In the genomic region with DNA sequence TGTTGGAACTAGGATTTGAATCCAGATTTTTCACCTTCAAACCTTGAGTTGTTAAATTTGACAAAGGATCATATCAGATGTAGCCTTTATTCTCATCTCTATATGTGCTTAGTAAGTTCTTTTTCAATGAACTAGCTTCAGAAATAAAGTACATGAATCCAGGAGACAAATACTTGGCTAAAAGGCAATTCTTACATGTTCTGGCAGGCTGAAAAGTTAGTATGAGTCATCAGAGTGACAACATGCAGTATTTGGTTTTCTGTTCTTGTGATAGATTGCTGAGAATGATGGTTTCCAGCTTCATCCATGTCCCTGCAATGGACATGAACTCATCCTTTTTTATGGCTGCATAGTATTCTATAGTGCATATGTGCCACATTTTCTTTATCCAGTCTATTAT, we compare ENCODE assay signal across 15 cellular contexts. TPM values are rescaled to one million over a fixed set of nuclear protein-coding genes. Genes with fewer than 3 reads are reported as not detected.
DNase-seq lines count a peak whose midpoint lies in the region; ATAC-seq and TF ChIP-seq lines count a peak whose summit lies in the region.
"Had no signal": no experiment of that assay in that cellular context is flagged by ENCODE, and none has a peak within 500 bp of the region (broad histone marks: within the 10 kb centered on the region; RNA-seq: fewer than 3 reads in every experiment).

No MANE protein-coding gene starts in this region.

- H3K4me3 ChIP-seq in cardiac fibroblast (replicated peaks in 1 of 2; ENCODE audit: low read depth in 2 of 2, low read length in 2 of 2) = no peak overlapping the region
- no peak overlapping the region for H3K4me3 ChIP-seq in fibroblast of the aortic adventitia (ENCODE audit: low read depth, low read length)

- no peaks in the 10 kb centered on the region for H3K27me3 Mint-ChIP-seq in WTC11 (ENCODE audit: low read depth)
- H3K27me3 Mint-ChIP-seq: IgD-negative memory B cell had no signal

- no peak overlapping the region for H3K27ac Mint-ChIP-seq in WTC11
- H3K27ac Mint-ChIP-seq: H9, IgD-negative memory B cell had no signal

- H3K4me3 Mint-ChIP-seq in WTC11 = no peak overlapping the region
- H3K4me3 Mint-ChIP-seq: H9, IgD-negative memory B cell had no signal

- H3K36me3 Mint-ChIP-seq in WTC11 = no peaks in the 10 kb centered on the region

- TF ChIP-seq CTCF in cardiac fibroblast (IDR thresholded peaks at IDR 0.05; ENCODE audit: low read depth, low read length) = no peak
- no peak for TF ChIP-seq CTCF in fibroblast of the aortic adventitia (IDR thresholded peaks at IDR 0.05; ENCODE audit: insufficient read depth, low read length)
- TF ChIP-seq CTCF in WTC11 (IDR thresholded peaks at IDR 0.05) = no peak

- ATAC-seq in GM19395 (IDR thresholded peaks at IDR 0.05; ENCODE audit: unreplicated experiment) (no peak), WTC11 (no peak)

- H3K4me1 Mint-ChIP-seq in WTC11 = peaks cover 16% of the 10 kb centered on the region

- CTCF ChIA-PET in WTC11 (lab: Charles Lee) = no interaction called here

- peak; percentile 10 for DNase-seq in LHCN-M2 (ENCODE audit: low read depth)
- DNase-seq in cardiac fibroblast (ENCODE audit: low read depth in 2 of 2) = peak; percentile 46 to 55
- DNase-seq in fibroblast of the aortic adventitia (ENCODE audit: low read depth) = peak; percentile 51
- DNase-seq in NOMO-1 treated with DMSO at 0.1 percent for 48 hours (lab: John Stamatoyannopoulos, UW; ENCODE audit: unreplicated experiment) = no peak
- DNase-seq in activated CD4-positive, CD25-positive, alpha-beta regulatory T cell treated with anti-CD3 and anti-CD28 coated beads, Interleukin-2, amount 50 U/mL, for 72 hours = no peak
- no peak for DNase-seq in WTC11 (ENCODE audit: low spot score)
- DNase-seq: DMS 273 treated with DMSO at 0.1 percent for 48 hours, H9, NCI-H1436 treated with DMSO at 0.1 percent for 48 hours, NCI-H2081 treated with DMSO at 0.1 percent for 48 hours, NCI-H524, SIG-M5 had no signal

- peaks cover 14% of the 10 kb centered on the region for H3K9me3 Mint-ChIP-seq in WTC11
- H3K9me3 Mint-ChIP-seq: H9 had no signal

- POLR2A ChIA-PET in WTC11 (lab: Charles Lee) = no interaction called here

TF ChIP-seq in WTC11, 78 proteins besides CTCF, POLR2A, EP300 and RAD21:
- no peak for TF ChIP-seq ZNF121 (CRISPR knock-in tag; IDR thresholded peaks at IDR 0.05)
- TF ChIP-seq, protein P1, sequence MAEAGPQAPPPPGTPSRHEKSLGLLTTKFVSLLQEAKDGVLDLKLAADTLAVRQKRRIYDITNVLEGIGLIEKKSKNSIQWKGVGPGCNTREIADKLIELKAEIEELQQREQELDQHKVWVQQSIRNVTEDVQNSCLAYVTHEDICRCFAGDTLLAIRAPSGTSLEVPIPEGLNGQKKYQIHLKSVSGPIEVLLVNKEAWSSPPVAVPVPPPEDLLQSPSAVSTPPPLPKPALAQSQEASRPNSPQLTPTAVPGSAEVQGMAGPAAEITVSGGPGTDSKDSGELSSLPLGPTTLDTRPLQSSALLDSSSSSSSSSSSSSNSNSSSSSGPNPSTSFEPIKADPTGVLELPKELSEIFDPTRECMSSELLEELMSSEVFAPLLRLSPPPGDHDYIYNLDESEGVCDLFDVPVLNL (CRISPR knock-in tag; IDR thresholded peaks at IDR 0.05; ENCODE audit: borderline replicate concordance, low read depth) = no peak

RNA-seq across cellular contexts. Expression of gene BBOX1, which starts 40.4 kb away (rescaled TPM):
- total RNA-seq in LHCN-M2 (2014; rRNA removed) (not detected in 2 replicates), fibroblast of the aortic adventitia (ENCODE audit: low replicate concordance) (not detected in 2 replicates), WTC11 (2021) (not detected in 3 replicates)
- not detected for polyA plus RNA-seq in LHCN-M2 (2012)
- total RNA-seq: H9 had no signal
- polyA plus RNA-seq: BJ, IgD-negative memory B cell had no signal

Comparison
In these comparisons a context has a peak if more than half of its experiments do, and no peak if none do; other contexts are left out.
1. DNase-seq: peak in LHCN-M2 (single experiment), cardiac fibroblast (2 of 2) and fibroblast of the aortic adventitia (single experiment); none in NOMO-1 treated with DMSO at 0.1 percent for 48 hours (single experiment), activated CD4-positive, CD25-positive, alpha-beta regulatory T cell treated with anti-CD3 and anti-CD28 coated beads, Interleukin-2, amount 50 U/mL, for 72 hours (single experiment) and WTC11 (single experiment).